ENCODE assay signal across 11 cellular contexts in the genomic region with DNA sequence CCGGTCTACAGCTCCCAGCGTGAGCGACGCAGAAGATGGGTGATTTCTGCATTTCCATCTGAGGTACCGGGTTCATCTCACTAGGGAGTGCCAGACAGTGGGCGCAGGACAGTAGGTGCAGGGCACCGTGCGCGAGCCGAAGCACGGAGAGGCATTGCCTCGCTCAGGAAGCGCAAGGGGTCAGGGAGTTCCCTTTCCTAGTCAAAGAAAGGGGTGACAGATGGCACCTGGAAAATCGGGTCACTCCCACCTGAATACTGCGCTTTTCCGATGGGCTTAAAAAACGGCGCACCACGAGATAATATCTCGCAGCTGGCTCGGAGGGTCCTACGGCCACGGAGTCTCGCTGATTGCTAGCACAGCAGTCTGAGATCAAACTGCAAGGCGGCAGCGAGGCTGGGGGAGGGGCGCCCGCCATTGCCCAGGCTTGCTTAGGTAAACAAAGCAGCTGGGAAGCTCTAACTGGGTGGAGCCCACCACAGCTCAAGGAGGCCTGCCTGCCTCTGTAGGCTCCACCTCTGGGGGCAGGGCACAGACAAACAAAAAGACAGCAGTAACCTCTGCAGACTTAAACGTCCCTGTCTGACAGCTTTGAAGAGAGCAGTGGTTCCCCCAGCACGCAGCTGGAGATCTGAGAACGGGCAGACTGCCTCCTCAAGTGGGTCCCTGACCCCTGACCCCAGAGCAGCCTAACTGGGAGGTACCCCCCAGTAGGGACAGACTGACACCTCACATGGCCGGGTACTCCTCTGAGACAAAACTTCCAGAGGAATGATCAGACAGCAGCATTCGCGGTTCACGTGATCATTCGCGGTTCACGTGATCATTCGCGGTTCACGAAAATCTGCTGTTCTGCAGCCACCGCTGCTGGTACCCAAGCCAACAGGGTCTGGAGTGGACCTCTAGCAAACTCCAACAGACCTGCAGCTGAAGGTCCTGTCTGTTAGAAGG. TPM values are rescaled to one million over a fixed set of nuclear protein-coding genes. Genes with fewer than 3 reads are reported as not detected.
DNase-seq lines count a peak whose midpoint lies in the region; TF ChIP-seq lines count a peak whose summit lies in the region.
"Not testable (repeated sequence)": the region's sequence is repeated elsewhere in the genome, so short reads cannot be mapped to it uniquely, and the experiment has no call there.
"Had no signal": no experiment of that assay in that cellular context is flagged by ENCODE, and none has a peak within 500 bp of the region (broad histone marks: within the 10 kb centered on the region; RNA-seq: fewer than 3 reads in every experiment).

No MANE protein-coding gene starts in this region.

- not testable (repeated sequence) for H3K79me2 ChIP-seq in hepatocyte

- H3K9me3 ChIP-seq in hepatocyte (ENCODE audit: low read depth) = not testable (repeated sequence)

- H3K27me3 Mint-ChIP-seq in nephron progenitor cell (ENCODE audit: low read depth, poor library complexity) = not testable (repeated sequence)

- H3K27me3 ChIP-seq in hepatocyte = not testable (repeated sequence)

- peak overlapping the region; percentile 94 for H2AFZ ChIP-seq in hepatocyte

- TF ChIP-seq CTCF in hepatocyte (IDR thresholded peaks at IDR 0.05; ENCODE audit: poor library complexity); nephron progenitor cell (IDR thresholded peaks at IDR 0.05): not testable (repeated sequence)

- H3K4me3 Mint-ChIP-seq in nephron progenitor cell = peak overlapping the region; percentile 82

- H3K4me3 ChIP-seq in Jurkat, Clone E6-1 (ENCODE audit: low read length) = peak overlapping the region; percentile 33
- peak overlapping the region; percentile 27 for H3K4me3 ChIP-seq in hepatocyte

- H3K4me1 Mint-ChIP-seq in nephron progenitor cell = not testable (repeated sequence)

- H3K36me3 Mint-ChIP-seq in nephron progenitor cell (ENCODE audit: low read depth) = not testable (repeated sequence)

- not testable (repeated sequence) for H3K36me3 ChIP-seq in hepatocyte (replicated peaks; ENCODE audit: insufficient read depth, low read depth)

- WGBS in hepatocyte (ENCODE audit: low lambda C conversion rate, missing lambda C conversion rate) = 21% methylated on average over 41 of the region's 42 CpGs

- peaks cover 11% of the 10 kb centered on the region for H3K9me3 Mint-ChIP-seq in nephron progenitor cell

- not testable (repeated sequence) for H3K9me2 ChIP-seq in hepatocyte (replicated peaks; ENCODE audit: insufficient read depth)

- DNase-seq in Ammon's horn (ENCODE audit: low spot score) = peak; percentile 24
- not testable (repeated sequence) for DNase-seq in Jurkat, Clone E6-1 (ENCODE audit: low read depth, low spot score); nephron progenitor cell
- DNase-seq in SK-N-DZ (ENCODE audit: low spot score) = peak; percentile 59
- peak; percentile 0 for DNase-seq in activated T-helper 1 cell treated with Interleukin-2 at 50 U/mL for 16 hours (ENCODE audit: low read depth)
- peak; percentile 18 for DNase-seq in cerebellar cortex (ENCODE audit: low spot score)
- peak; percentile 9 for DNase-seq in hepatocyte (ENCODE audit: low spot score)
- DNase-seq in stimulated activated CD8-positive, alpha-beta memory T cell treated with anti-CD3 and anti-CD28 coated beads, Interleukin-15, amount 100 ng/mL, for 24 hours (ENCODE audit: low read depth) = peak; percentile 4

- H3K27ac Mint-ChIP-seq in nephron progenitor cell = not testable (repeated sequence)

- peak overlapping the region; percentile 75 for H3K27ac ChIP-seq in hepatocyte

- H4K20me1 ChIP-seq in hepatocyte (ENCODE audit: insufficient read depth, poor library complexity, severe bottlenecking) = not testable (repeated sequence)

- not testable (repeated sequence) for H3K4me1 ChIP-seq in hepatocyte (ENCODE audit: insufficient read depth)

- H3K4me2 ChIP-seq in hepatocyte = peak overlapping the region; percentile 86

RNA-seq across cellular contexts. Expression of a gene that starts 8.1 kb away (rescaled TPM):
- not detected for polyA plus RNA-seq in Jurkat, Clone E6-1 (2012; ENCODE audit: insufficient read depth, insufficient read length)
- polyA plus RNA-seq in SK-N-DZ (2014; cell fraction: cytosol; rRNA removed) = not detected in 2 replicates
- not detected in 2 replicates for polyA plus RNA-seq in SK-N-DZ (2014; cell fraction: nucleus; rRNA removed)
- not detected in 2 replicates for total RNA-seq in hepatocyte
- not detected in 2 replicates for polyA plus RNA-seq in hepatocyte
- total RNA-seq: frontal cortex, sciatic nerve had no signal

RNA-seq across cellular contexts. Expression of a gene that starts 15.1 kb away (rescaled TPM):
- polyA plus RNA-seq in Jurkat, Clone E6-1 (2012; ENCODE audit: insufficient read depth, insufficient read length) = not detected
- not detected in 2 replicates for polyA plus RNA-seq in SK-N-DZ (2014; cell fraction: cytosol; rRNA removed)
- polyA plus RNA-seq in SK-N-DZ (2014; cell fraction: nucleus; rRNA removed) = not detected in 2 replicates
- total RNA-seq in hepatocyte = 0.40 TPM in 1 of 2 replicates, not detected in the other
- not detected in 2 replicates for polyA plus RNA-seq in hepatocyte
- total RNA-seq: frontal cortex, lower leg skin, sciatic nerve had no signal

RNA-seq across cellular contexts. Expression of a gene that starts 51.7 kb away (rescaled TPM):
- polyA plus RNA-seq in Jurkat, Clone E6-1 (2012; ENCODE audit: insufficient read depth, insufficient read length) = not detected
- polyA plus RNA-seq in SK-N-DZ (2014; cell fraction: cytosol; rRNA removed) = not detected in 2 replicates
- polyA plus RNA-seq in SK-N-DZ (2014; cell fraction: nucleus; rRNA removed) = not detected in 2 replicates
- not detected in 2 replicates for total RNA-seq in hepatocyte
- 0.79 and 3.1 TPM in 2 replicates for polyA plus RNA-seq in hepatocyte
- total RNA-seq: frontal cortex, lower leg skin, sciatic nerve had no signal
